8 cellular contexts compared by ENCODE assay signal in genomic region chr7:140810830-140811556, GRCh38.
A peak's percentile ranks its signal among the peaks of the same experiment; 100 is the strongest.
DNase-seq lines count a peak whose midpoint lies in the region; ATAC-seq and TF ChIP-seq lines count a peak whose summit lies in the region.

No MANE protein-coding gene starts in this region.

- CTCF ChIA-PET in HEK293 (lab: Yijun Ruan, JAX), result interaction anchor here (0.6 to 4.2 kb wide), 45 partner anchors 9 to 1202 kb away, joined by 3 to 38 read pairs (median 4); partner anchors contain the start of genes BRAF and MRPS33

- POLR2A ChIA-PET in HEK293 (lab: Yijun Ruan, JAX), result interaction anchor here (1.2 to 2.2 kb wide), 2 partner anchors 113 to 204 kb away, joined by 5 to 7 read pairs; partner anchors contain the start of gene MRPS33

- DNase-seq in GM12864 (ENCODE audit: low read depth) (peak; percentile 37), NCI-H1105 (lab: John Stamatoyannopoulos, UW) (peak; percentile 56), T follicular helper cell (ENCODE audit: low read depth) (peak; percentile 45), adrenal gland (peak; percentile 59 to 85 (median 67)), right atrium auricular region (ENCODE audit: low spot score) (no peak), skeletal muscle cell (ENCODE audit: low read depth) (peak; percentile 21)

- 16 to 22% (median 20%) methylated on average over 5 of the region's 5 CpGs for WGBS in adrenal gland, 4 donors

- no peaks in the 10 kb centered on the region for H3K9me3 ChIP-seq in HEK293 (ENCODE audit: control insufficient read depth, insufficient read depth, low read depth, low read length)
- no peaks in the 10 kb centered on the region for H3K9me3 ChIP-seq in adrenal gland (replicated peaks in 1 of 3)
- no peaks in the 10 kb centered on the region for H3K9me3 ChIP-seq in right atrium auricular region

- H3K27me3 ChIP-seq in adrenal gland (no peaks in the 10 kb centered on the region), right atrium auricular region (no peaks in the 10 kb centered on the region)

- H3K4me1 ChIP-seq in HEK293 (ENCODE audit: control insufficient read depth, insufficient read depth, low read length), result no peaks in the 10 kb centered on the region
- peaks cover 0 to 17% of the 10 kb centered on the region in 2 donors for H3K4me1 ChIP-seq in adrenal gland (replicated peaks in 1 of 2)
- no peaks in the 10 kb centered on the region for H3K4me1 ChIP-seq in right atrium auricular region

- no peak for ATAC-seq in HG02970 (IDR thresholded peaks at IDR 0.05; ENCODE audit: low FRiP score, unreplicated experiment)

- TF ChIP-seq POLR2A in adrenal gland (IDR thresholded peaks at IDR 0.05), result no peak

- H3K4me3 ChIP-seq in GM12864 (ENCODE audit: low read depth, low read length) (no peak overlapping the region), HEK293 (ENCODE audit: low read depth, low read length) (no peak overlapping the region), adrenal gland (no peak overlapping the region), right atrium auricular region (no peak overlapping the region), skeletal muscle cell (ENCODE audit: low read depth, low read length) (no peak overlapping the region)

- intact Hi-C loops in adrenal gland (cut with DNase I), result loop anchor here (5.0 kb wide), 1 partner anchor 201 kb away; the partner anchor contains the start of gene MRPS33 (in 2 of the 2)

- no peaks in the 10 kb centered on the region for H3K36me3 ChIP-seq in HEK293 (ENCODE audit: control insufficient read depth in 2 of 2, insufficient read depth in 1 of 2, low read length in 2 of 2)
- no peaks in the 10 kb centered on the region for H3K36me3 ChIP-seq in adrenal gland (replicated peaks in 1 of 2)
- H3K36me3 ChIP-seq in right atrium auricular region, result no peaks in the 10 kb centered on the region

- TF ChIP-seq CTCF in GM12864 (IDR thresholded peaks at IDR 0.05; ENCODE audit: low read depth, low read length, missing control alignments), result peak; percentile 67
- peak; percentile 67 for TF ChIP-seq CTCF in HEK293 (tag by site-specific recombination; IDR thresholded peaks at IDR 0.05)
- TF ChIP-seq CTCF in adrenal gland (IDR thresholded peaks at IDR 0.05), result peak; percentile 54 to 89 (median 78)
- peak; percentile 68 to 86 for TF ChIP-seq CTCF in right atrium auricular region (IDR thresholded peaks at IDR 0.05)

- no peak overlapping the region for H3K27ac ChIP-seq in HEK293 (ENCODE audit: extremely low read depth, low read depth, low read length)
- no peak overlapping the region for H3K27ac ChIP-seq in adrenal gland
- no peak overlapping the region for H3K27ac ChIP-seq in right atrium auricular region

TF ChIP-seq in HEK293, 187 proteins besides CTCF, POLR2A, EP300 and RAD21:
- no peak for TF ChIP-seq ZNF335 (tag by site-specific recombination; conservative IDR thresholded peaks at IDR 0.05)
- TF ChIP-seq GLI4 (tag by site-specific recombination; IDR thresholded peaks at IDR 0.05), result no peak
- no peak for TF ChIP-seq ZNF248 (tag by site-specific recombination; IDR thresholded peaks at IDR 0.05)
- TF ChIP-seq ZNF645 (tag by site-specific recombination; IDR thresholded peaks at IDR 0.05), result no peak
- no peak for TF ChIP-seq KLF10 (tag by site-specific recombination; IDR thresholded peaks at IDR 0.05)
- TF ChIP-seq ZNF654 (tag by site-specific recombination; IDR thresholded peaks at IDR 0.05; ENCODE audit: low read depth), result peak; percentile 76
- TF ChIP-seq ZNF777 (tag by site-specific recombination; IDR thresholded peaks at IDR 0.05; ENCODE audit: borderline replicate concordance), result no peak
- TF ChIP-seq ZNF324 (tag by site-specific recombination; IDR thresholded peaks at IDR 0.05), result no peak
- 0 out of 2 replicates have a peak, but pooled peaks have one; percentile 31 for TF ChIP-seq SP7 (tag by site-specific recombination; IDR thresholded peaks at IDR 0.05)
- TF ChIP-seq ZNF791 (tag by site-specific recombination; IDR thresholded peaks at IDR 0.05), result no peak
- peak; percentile 75; the same call in 1 of the 2 replicates for TF ChIP-seq ZNF2 (tag by site-specific recombination; IDR thresholded peaks at IDR 0.05)
- TF ChIP-seq ZNF785 (tag by site-specific recombination; IDR thresholded peaks at IDR 0.05), result no peak
